Comparison of ENCODE assay signal across 14 cellular contexts in genomic region chr1:192535916-192536662, GRCh38. TPM values are rescaled to one million over a fixed set of nuclear protein-coding genes. Genes with fewer than 3 reads are reported as not detected.
"Had no signal": no experiment of that assay in that cellular context is flagged by ENCODE, and none has a peak within 500 bp of the region (broad histone marks: within the 10 kb centered on the region; RNA-seq: fewer than 3 reads in every experiment).

No MANE protein-coding gene starts in this region.

- H3K36me3 Mint-ChIP-seq: activated naive CD4-positive, alpha-beta T cell treated with anti-CD3 and anti-CD28 coated beads, Interleukin-2, amount 50 U/mL, for 24 hours had no signal

- DNase-seq: activated CD4-positive, alpha-beta T cell treated with anti-CD3 and anti-CD28 coated beads for 4 hours; activated effector memory CD4-positive, alpha-beta T cell treated with Interleukin-2 at 50 U/mL for 16 hours; adrenal gland; heart left ventricle; pancreas; spleen had no signal

- H3K36me3 ChIP-seq: adrenal gland, heart left ventricle, neural progenitor cell, pancreas, spleen had no signal

- H3K27me3 Mint-ChIP-seq: activated naive CD4-positive, alpha-beta T cell treated with anti-CD3 and anti-CD28 coated beads, Interleukin-2, amount 50 U/mL, for 24 hours had no signal

- H3K9me3 ChIP-seq: adrenal gland, pancreas had no signal

- H3K27ac ChIP-seq: adrenal gland, epithelial cell of prostate, neural progenitor cell, pancreas, spleen, VCaP had no signal

- H3K4me2 ChIP-seq: neural progenitor cell had no signal

- H2AFZ ChIP-seq: neural progenitor cell had no signal

- H3K27me3 ChIP-seq: adrenal gland, heart left ventricle, neural progenitor cell, pancreas, spleen had no signal

- H3K4me3 Mint-ChIP-seq: activated naive CD4-positive, alpha-beta T cell treated with anti-CD3 and anti-CD28 coated beads, Interleukin-2, amount 50 U/mL, for 24 hours; mesothelial cell of epicardium; neural progenitor cell had no signal

- ATAC-seq: heart left ventricle, pancreas, sciatic nerve had no signal

- H3K27ac Mint-ChIP-seq: activated naive CD4-positive, alpha-beta T cell treated with anti-CD3 and anti-CD28 coated beads, Interleukin-2, amount 50 U/mL, for 24 hours; neural progenitor cell had no signal

- H3K9ac ChIP-seq: neural progenitor cell had no signal

- H3K4me3 ChIP-seq: adrenal gland, heart left ventricle, lung, neural progenitor cell, pancreas, spleen had no signal

RNA-seq across cellular contexts. Expression of gene RGS1, which starts 39.5 kb away (rescaled TPM):
- total RNA-seq: dermis microvascular lymphatic vessel endothelial cell had no signal
